Comparison of ENCODE assay signal across 15 cellular contexts in the genomic region with DNA sequence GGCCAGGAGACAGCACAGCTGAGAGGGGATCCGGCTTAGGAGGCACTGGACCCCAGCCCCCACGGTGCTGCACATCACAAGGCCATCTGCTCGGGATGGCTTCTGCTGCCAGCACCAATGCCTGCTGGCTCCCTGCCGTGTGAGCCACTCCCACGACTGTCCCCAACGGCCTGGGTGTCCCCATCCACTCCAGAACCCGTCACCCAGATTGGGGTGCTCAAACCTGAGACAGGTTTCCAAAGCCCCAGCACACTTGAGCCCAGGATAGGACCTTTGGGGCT.
A peak's percentile ranks its signal among the peaks of the same experiment; 100 is the strongest.
DNase-seq lines count a peak whose midpoint lies in the region; TF ChIP-seq lines count a peak whose summit lies in the region.
"Had no signal": no experiment of that assay in that cellular context is flagged by ENCODE, and none has a peak within 500 bp of the region (broad histone marks: within the 10 kb centered on the region; RNA-seq: fewer than 3 reads in every experiment).

No MANE protein-coding gene starts in this region.

- H3K4me3 ChIP-seq in esophagus squamous epithelium (no peak overlapping the region), stomach (no peak overlapping the region)

- H3K4me1 Mint-ChIP-seq in nephron progenitor cell: peaks cover 62% of the 10 kb centered on the region

- 54% methylated on average over 7 of the region's 7 CpGs; no CpG with 5 or more reads in 1 of the 2 donors for WGBS in esophagus squamous epithelium, 2 donors
- 27 to 65% (median 44%) methylated on average over 2 to 7 of the region's 7 CpGs for WGBS in stomach, 5 donors

- H3K9me3 ChIP-seq in esophagus squamous epithelium (no peaks in the 10 kb centered on the region), stomach (no peaks in the 10 kb centered on the region)

- peaks cover 8% of the 10 kb centered on the region for H3K27me3 Mint-ChIP-seq in nephron progenitor cell (ENCODE audit: low read depth, poor library complexity)
- H3K27me3 Mint-ChIP-seq: activated naive CD4-positive, alpha-beta T cell treated with anti-CD3 and anti-CD28 coated beads, Interleukin-2, amount 50 U/mL, for 24 hours had no signal

- intact Hi-C loops in esophagus squamous epithelium (cut with DNase I): no loop called here
- intact Hi-C loops in stomach (cut with DNase I; ENCODE audit: low total_unique reads): no loop called here
- intact Hi-C loops in posterior vena cava (cut with DNase I): no loop called here

- DNase-seq in NCI-H82 (lab: John Stamatoyannopoulos, UW) (peak; percentile 81), esophagus squamous epithelium (lab: John Stamatoyannopoulos, UW) (no peak), stomach (no peak), superior temporal gyrus (ENCODE audit: extremely low spot score) (no peak), posterior vena cava (ENCODE audit: low spot score) (no peak), NCI-H748 treated with DMSO at 0.1 percent for 48 hours (lab: John Stamatoyannopoulos, UW) (no peak), nephron progenitor cell (no peak)
- DNase-seq: activated CD4-positive, alpha-beta T cell treated with anti-CD3 and anti-CD28 coated beads for 48 hours; activated T-cell treated with anti-CD3 and anti-CD28 coated beads for 4 hours; AML-193; NCI-H146 had no signal

- H3K27ac ChIP-seq in C4-2B: peak overlapping the region; percentile 3; the same call in 1 of the 2 replicates
- peak overlapping the region in 3 of 4 donors; percentile 69 to 96 (median 88) for H3K27ac ChIP-seq in esophagus squamous epithelium
- H3K27ac ChIP-seq in stomach: peak overlapping the region; percentile 87 to 95 (median 90)
- H3K27ac ChIP-seq: parathyroid adenoma had no signal

- H3K9me3 Mint-ChIP-seq in nephron progenitor cell: no peaks in the 10 kb centered on the region
- H3K9me3 Mint-ChIP-seq: activated naive CD4-positive, alpha-beta T cell treated with anti-CD3 and anti-CD28 coated beads, Interleukin-2, amount 50 U/mL, for 24 hours; stimulated activated effector memory CD8-positive, alpha-beta T cell treated with anti-CD3 and anti-CD28 coated beads, Interleukin-12 subunit alpha, Interleukin-12 subunit beta, amount 100 ng/mL, for 72 hours had no signal

- H3K27ac Mint-ChIP-seq in nephron progenitor cell: no peak overlapping the region
- H3K27ac Mint-ChIP-seq: activated naive CD4-positive, alpha-beta T cell treated with anti-CD3 and anti-CD28 coated beads, Interleukin-2, amount 50 U/mL, for 24 hours; stimulated activated effector memory CD8-positive, alpha-beta T cell treated with anti-CD3 and anti-CD28 coated beads, Interleukin-12 subunit alpha, Interleukin-12 subunit beta, amount 100 ng/mL, for 72 hours had no signal

- no peak overlapping the region for H3K4me3 Mint-ChIP-seq in nephron progenitor cell
- H3K4me3 Mint-ChIP-seq: activated naive CD4-positive, alpha-beta T cell treated with anti-CD3 and anti-CD28 coated beads, Interleukin-2, amount 50 U/mL, for 24 hours; stimulated activated effector memory CD8-positive, alpha-beta T cell treated with anti-CD3 and anti-CD28 coated beads, Interleukin-12 subunit alpha, Interleukin-12 subunit beta, amount 100 ng/mL, for 72 hours had no signal

- peaks cover 15% of the 10 kb centered on the region for H3K36me3 Mint-ChIP-seq in nephron progenitor cell (ENCODE audit: low read depth)

- H3K36me3 ChIP-seq in esophagus squamous epithelium: peaks cover 0 to 90% (median 9%) of the 10 kb centered on the region in 3 donors
- peaks cover 42 to 88% (median 67%) of the 10 kb centered on the region in 4 donors for H3K36me3 ChIP-seq in stomach

- TF ChIP-seq CTCF in C4-2B (conservative IDR thresholded peaks at IDR 0.05) (no peak), esophagus squamous epithelium (IDR thresholded peaks at IDR 0.05) (no peak), stomach (IDR thresholded peaks at IDR 0.05) (no peak), nephron progenitor cell (IDR thresholded peaks at IDR 0.05) (no peak)

- no peak for TF ChIP-seq EP300 in stomach (IDR thresholded peaks at IDR 0.05)

- H3K4me1 ChIP-seq in esophagus squamous epithelium (peaks cover 25 to 80% (median 51%) of the 10 kb centered on the region in 3 donors), stomach (peaks cover 73 to 91% (median 78%) of the 10 kb centered on the region in 4 donors)

- TF ChIP-seq POLR2A in esophagus squamous epithelium (IDR thresholded peaks at IDR 0.05) (no peak), stomach (IDR thresholded peaks at IDR 0.05) (no peak)

- H3K27me3 ChIP-seq in esophagus squamous epithelium: no peaks in the 10 kb centered on the region
- H3K27me3 ChIP-seq in stomach: no peaks in the 10 kb centered on the region

Comparison
In these comparisons a context has a peak if more than half of its experiments do, and no peak if none do; other contexts are left out.
1. H3K27ac ChIP-seq: peak in every context shown above with its lines; median percentile 90 in stomach; 88 in esophagus squamous epithelium; 3 in C4-2B.